In the genomic region with DNA sequence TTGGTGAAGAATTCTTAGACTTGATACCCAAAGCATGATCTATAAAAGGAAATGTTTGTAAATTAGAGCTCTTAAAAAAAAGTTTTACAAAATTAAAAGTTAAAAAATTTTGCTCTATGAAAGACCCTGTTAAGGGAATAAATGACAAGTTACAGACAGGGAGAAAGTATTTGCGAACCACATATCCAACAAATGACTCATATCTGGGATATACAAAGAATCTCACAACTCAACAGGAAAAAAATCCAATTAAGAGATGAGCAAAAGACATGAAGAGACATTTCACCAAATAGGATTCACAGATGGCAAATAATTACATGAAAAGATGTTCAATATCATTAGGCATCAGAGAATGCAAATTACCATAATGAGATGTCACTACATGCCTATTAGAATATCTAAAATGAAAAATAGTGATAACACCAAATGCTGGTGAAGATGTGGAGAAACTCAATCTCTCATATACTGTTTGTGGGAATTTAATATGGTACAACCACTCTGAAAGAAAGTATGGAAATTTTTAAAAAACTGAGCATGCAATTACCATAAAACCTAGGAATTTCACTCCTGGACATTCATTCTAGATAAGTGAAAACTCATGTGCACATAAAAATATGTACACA, we compare ENCODE assay signal across 27 cellular contexts.
DNase-seq lines count a peak whose midpoint lies in the region; ATAC-seq, FAIRE-seq and TF ChIP-seq lines count a peak whose summit lies in the region.
"Had no signal": no experiment of that assay in that cellular context is flagged by ENCODE, and none has a peak within 500 bp of the region (broad histone marks: within the 10 kb centered on the region; RNA-seq: fewer than 3 reads in every experiment).

No MANE protein-coding gene starts in this region.

- H3K36me3 ChIP-seq in endothelial cell of umbilical vein (ENCODE audit: control insufficient read depth in 2 of 2, extremely low read depth in 1 of 2, insufficient read depth in 2 of 2, low read length in 2 of 2), result no peaks in the 10 kb centered on the region
- no peaks in the 10 kb centered on the region for H3K36me3 ChIP-seq in pancreas
- H3K36me3 ChIP-seq: adrenal gland, breast epithelium, heart left ventricle, left lung, prostate gland had no signal

- H3K27ac Mint-ChIP-seq in progenitor cell of endocrine pancreas, result no peak overlapping the region
- H3K27ac Mint-ChIP-seq: dendritic cell treated with granulocyte-macrophage colony-stimulating factor and Interleukin-4, amounts not matched to agents 40 ng/mL and 50 ng/mL, for 4 days; stimulated activated naive B cell treated with anti-CD40 and anti-IgM and Interleukin-4, amounts not matched to agents 10 μg/mL and 1 μg/mL and 100 μg/mL, for 72 hours had no signal

- H3K9me3 ChIP-seq in endothelial cell of umbilical vein (replicated peaks; ENCODE audit: control insufficient read depth, insufficient read depth, low read length) (no peaks in the 10 kb centered on the region), pancreas (no peaks in the 10 kb centered on the region)
- H3K9me3 ChIP-seq: adrenal gland, prostate gland, testis had no signal

- H3K4me1 Mint-ChIP-seq in progenitor cell of endocrine pancreas (ENCODE audit: low read depth), result no peaks in the 10 kb centered on the region
- H3K4me1 Mint-ChIP-seq: stimulated activated naive B cell treated with anti-CD40 and anti-IgM and Interleukin-4, amounts not matched to agents 10 μg/mL and 1 μg/mL and 100 μg/mL, for 72 hours had no signal

- H3K4me3 ChIP-seq in endothelial cell of umbilical vein (replicated peaks in 1 of 3; ENCODE audit: insufficient read depth in 1 of 3, low read depth in 1 of 3, low read length in 3 of 3) (no peak overlapping the region), pancreas (no peak overlapping the region)
- H3K4me3 ChIP-seq: adrenal gland, breast epithelium, heart left ventricle, left lung, prostate gland, skin epidermis, testis had no signal

- no peak overlapping the region for H3K9ac ChIP-seq in endothelial cell of umbilical vein (replicated peaks; ENCODE audit: extremely low read depth, insufficient read depth, low read length)

- intact Hi-C loops in endothelial cell of umbilical vein (cut with micrococcal nuclease) (loop anchor here (5.0 to 10.0 kb wide), 4 partner anchors 48 to 326 kb away; a partner anchor contains a TSS), pancreas (cut with DNase I) (no loop called here)

- FAIRE-seq in endothelial cell of umbilical vein (lab: Jason Lieb, UNC) (no peak), pancreas (lab: Jason Lieb, UNC) (peak; percentile 90)

- H3K4me2 ChIP-seq in endothelial cell of umbilical vein (ENCODE audit: insufficient read depth, low read length), result no peak overlapping the region

- H3K9me1 ChIP-seq in endothelial cell of umbilical vein (replicated peaks; ENCODE audit: control insufficient read depth, extremely low read depth, insufficient read depth, low read length), result no peaks in the 10 kb centered on the region

- no peaks in the 10 kb centered on the region for H3K27me3 ChIP-seq in endothelial cell of umbilical vein (ENCODE audit: control insufficient read depth in 2 of 2, insufficient read depth in 2 of 2, low read length in 2 of 2)
- no peaks in the 10 kb centered on the region for H3K27me3 ChIP-seq in pancreas
- H3K27me3 ChIP-seq: adrenal gland, breast epithelium, left lung, testis had no signal

- DNase-seq in EL (peak; percentile 56), NCI-H82 treated with DMSO at 0.1 percent for 48 hours (lab: John Stamatoyannopoulos, UW; ENCODE audit: unreplicated experiment) (peak; percentile 20), endothelial cell of umbilical vein (ENCODE audit: low read depth, low spot score) (no peak), pancreas (no peak), NCI-H2081 treated with DMSO at 0.1 percent for 48 hours (lab: John Stamatoyannopoulos, UW) (no peak), GM10248 (ENCODE audit: extremely low spot score) (no peak), progenitor cell of endocrine pancreas (ENCODE audit: low spot score, unreplicated experiment) (no peak)
- DNase-seq: activated CD8-positive, alpha-beta memory T cell treated with anti-CD3 and anti-CD28 coated beads for 24 hours; activated naive CD4-positive, alpha-beta T cell; activated T-cell treated with anti-CD3 and anti-CD28 coated beads, Interleukin-2, amount 50 U/mL, for 4 hours; adrenal gland; AML-193; DMS79; heart left ventricle; left lung; NCI-H1417 treated with DMSO at 0.1 percent for 48 hours; NCI-H526 treated with DMSO at 0.1 percent for 48 hours; SHP77; stimulated activated CD4-positive, alpha-beta T cell treated with anti-CD3 and anti-CD28 coated beads, Interleukin-2, amount 100 ng/mL, for 48 hours; stimulated activated naive B cell treated with anti-CD40 and anti-IgM and Interleukin-4, amounts not matched to agents 10 μg/mL and 1 μg/mL and 100 μg/mL, for 72 hours; testis had no signal

- H3K4me1 ChIP-seq in endothelial cell of umbilical vein (ENCODE audit: control insufficient read depth, extremely low read depth, insufficient read depth, low read length) (peaks cover 31% of the 10 kb centered on the region), pancreas (no peaks in the 10 kb centered on the region)
- H3K4me1 ChIP-seq: breast epithelium, left lung, prostate gland, testis had no signal

- no peaks in the 10 kb centered on the region for H3K27me3 Mint-ChIP-seq in progenitor cell of endocrine pancreas
- H3K27me3 Mint-ChIP-seq: dendritic cell treated with granulocyte-macrophage colony-stimulating factor and Interleukin-4, amounts not matched to agents 40 ng/mL and 50 ng/mL, for 4 days; stimulated activated naive B cell treated with anti-CD40 and anti-IgM and Interleukin-4, amounts not matched to agents 10 μg/mL and 1 μg/mL and 100 μg/mL, for 72 hours had no signal

- H2AFZ ChIP-seq in endothelial cell of umbilical vein (ENCODE audit: low read depth, low read length), result no peak overlapping the region

- no peak overlapping the region for H3K4me3 Mint-ChIP-seq in progenitor cell of endocrine pancreas (ENCODE audit: low read depth)
- H3K4me3 Mint-ChIP-seq: activated T-cell treated with anti-CD3 and anti-CD28 coated beads, Interleukin-2, amount 50 U/mL, for 4 hours; dendritic cell treated with granulocyte-macrophage colony-stimulating factor and Interleukin-4, amounts not matched to agents 40 ng/mL and 50 ng/mL, for 4 days; stimulated activated naive B cell treated with anti-CD40 and anti-IgM and Interleukin-4, amounts not matched to agents 10 μg/mL and 1 μg/mL and 100 μg/mL, for 72 hours had no signal

- WGBS in pancreas, 2 donors, result 75 to 77% methylated on average over 1 of the region's 1 CpG

- no peak for TF ChIP-seq POLR2A in endothelial cell of umbilical vein (IDR thresholded peaks at IDR 0.05; ENCODE audit: low read depth, low read length)

- ATAC-seq in pancreas (no peak), HG02798 (IDR thresholded peaks at IDR 0.05; ENCODE audit: poor library complexity, unreplicated experiment) (no peak)
- ATAC-seq: activated T-cell treated with anti-CD3 and anti-CD28 coated beads, Interleukin-2, amount 50 U/mL, for 4 hours; heart left ventricle; left lung; stimulated activated naive B cell treated with anti-CD40 and anti-IgM and Interleukin-4, amounts not matched to agents 10 μg/mL and 1 μg/mL and 100 μg/mL, for 72 hours had no signal

- no peak for TF ChIP-seq CTCF in endothelial cell of umbilical vein (IDR thresholded peaks at IDR 0.05; ENCODE audit: extremely low read depth in 1 of 2, insufficient read depth in 1 of 2, low read depth in 1 of 2, low read length in 2 of 2)
- TF ChIP-seq CTCF in pancreas (IDR thresholded peaks at IDR 0.05), result no peak
- no peak for TF ChIP-seq CTCF in GM10248 (IDR thresholded peaks at IDR 0.05; ENCODE audit: control extremely low read depth, extremely low read depth, low read depth, missing control alignments)
- no peak for TF ChIP-seq CTCF in progenitor cell of endocrine pancreas (IDR thresholded peaks at IDR 0.05; ENCODE audit: unreplicated experiment)

- dilution Hi-C loops in endothelial cell of umbilical vein (cut with MboI; ENCODE audit: extremely low pct_ligation_motif_present, low sequenced_read_pairs), result no loop called here

- no peaks in the 10 kb centered on the region for H4K20me1 ChIP-seq in endothelial cell of umbilical vein (replicated peaks; ENCODE audit: control insufficient read depth, extremely low read depth, insufficient read depth, low read length)

- CTCF ChIA-PET in endothelial cell of umbilical vein (lab: Charles Lee) (no interaction called here), GM10248 (lab: Yijun Ruan, JAX) (no interaction called here)

- BruUV-seq in endothelial cell of umbilical vein (replicated peaks; lab: Mats Ljungman, UMichigan), result no TSS peak

- H3K9me3 Mint-ChIP-seq in progenitor cell of endocrine pancreas (ENCODE audit: low read depth), result peaks cover 34% of the 10 kb centered on the region

- H3K36me3 Mint-ChIP-seq in progenitor cell of endocrine pancreas (ENCODE audit: insufficient read depth), result no peaks in the 10 kb centered on the region
- H3K36me3 Mint-ChIP-seq: stimulated activated naive B cell treated with anti-CD40 and anti-IgM and Interleukin-4, amounts not matched to agents 10 μg/mL and 1 μg/mL and 100 μg/mL, for 72 hours had no signal

- POLR2A ChIA-PET in endothelial cell of umbilical vein (lab: Charles Lee), result no interaction called here
- POLR2A ChIA-PET in GM10248 (lab: Yijun Ruan, JAX), result no interaction called here

- H3K27ac ChIP-seq in endothelial cell of umbilical vein (ENCODE audit: insufficient read depth, low read depth, low read length) (no peak overlapping the region), pancreas (no peak overlapping the region)
- H3K27ac ChIP-seq: adrenal gland, breast epithelium, heart left ventricle, HL-60, left lung, prostate gland, skin epidermis, testis had no signal

- H3K79me2 ChIP-seq in endothelial cell of umbilical vein (ENCODE audit: control insufficient read depth, insufficient read depth, low read length), result no peaks in the 10 kb centered on the region

TF ChIP-seq in endothelial cell of umbilical vein, 7 proteins besides CTCF, POLR2A, EP300 and RAD21:
- TF ChIP-seq FOS (IDR thresholded peaks at IDR 0.05; ENCODE audit: borderline replicate concordance, insufficient read depth, low read length), result peak; percentile 46
- TF ChIP-seq JUN (IDR thresholded peaks at IDR 0.05; ENCODE audit: borderline replicate concordance, insufficient read depth, insufficient read length, low read depth), result no peak
- TF ChIP-seq, protein P1, sequence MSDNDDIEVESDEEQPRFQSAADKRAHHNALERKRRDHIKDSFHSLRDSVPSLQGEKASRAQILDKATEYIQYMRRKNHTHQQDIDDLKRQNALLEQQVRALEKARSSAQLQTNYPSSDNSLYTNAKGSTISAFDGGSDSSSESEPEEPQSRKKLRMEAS (IDR thresholded peaks at IDR 0.05; ENCODE audit: insufficient read depth, insufficient read length), result no peak
- TF ChIP-seq POLR2AphosphoS5 (IDR thresholded peaks at IDR 0.05; ENCODE audit: insufficient read depth, low read depth, low read length), result no peak
- no peak for TF ChIP-seq MYC (IDR thresholded peaks at IDR 0.05; ENCODE audit: low read depth, low read length)
- no peak for TF ChIP-seq GATA2 (IDR thresholded peaks at IDR 0.05; ENCODE audit: insufficient read depth, insufficient read length, low read depth, low read length)

Comparison
In these comparisons a context has a peak if more than half of its experiments do, and no peak if none do; other contexts are left out.
1. DNase-seq: peak in EL (single experiment) and NCI-H82 treated with DMSO at 0.1 percent for 48 hours (single experiment); none in endothelial cell of umbilical vein (single experiment), pancreas (0 of 6), NCI-H2081 treated with DMSO at 0.1 percent for 48 hours (single experiment), GM10248 (single experiment) and progenitor cell of endocrine pancreas (single experiment).